ENCODE assay signal across 32 cellular contexts in the genomic region with DNA sequence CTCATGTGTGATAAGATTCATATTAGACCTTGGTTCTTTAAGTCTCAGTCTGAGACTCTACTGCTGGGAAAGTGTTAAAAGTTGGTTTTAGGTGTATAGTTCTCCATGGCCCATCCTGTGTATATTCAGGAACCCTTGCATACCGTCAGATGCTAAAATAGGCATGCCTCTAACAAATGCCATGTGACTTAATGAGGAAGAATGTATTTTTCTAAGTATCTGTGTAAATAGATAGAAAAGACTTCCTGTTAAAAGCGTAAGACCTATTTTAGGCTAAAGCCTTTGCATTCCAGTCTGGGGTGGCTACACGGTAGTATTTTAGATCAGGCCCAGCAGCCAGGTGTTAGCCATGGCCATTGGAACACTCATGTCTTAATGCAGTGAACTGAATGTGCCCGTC.
DNase-seq lines count a peak whose midpoint lies in the region; ATAC-seq, FAIRE-seq and TF ChIP-seq lines count a peak whose summit lies in the region.
"Had no signal": no experiment of that assay in that cellular context is flagged by ENCODE, and none has a peak within 500 bp of the region (broad histone marks: within the 10 kb centered on the region; RNA-seq: fewer than 3 reads in every experiment).

No MANE protein-coding gene starts in this region.

- no peak overlapping the region for H3K14ac ChIP-seq in mesenchymal stem cell (ENCODE audit: low read length in 2 of 2)

- H3K36me3 Mint-ChIP-seq in HFFc6 (ENCODE audit: low read depth) = peaks cover 44% of the 10 kb centered on the region
- H3K36me3 Mint-ChIP-seq in immature natural killer cell = peaks cover 3 to 29% (median 27%) of the 10 kb centered on the region in 3 donors

- H3K23ac ChIP-seq in mesenchymal stem cell (ENCODE audit: low read length in 2 of 2) = no peak overlapping the region

- H3K9me3 Mint-ChIP-seq in HFFc6 (peaks cover 4% of the 10 kb centered on the region; the same call in 1 of the 2 replicates), immature natural killer cell (no peaks in the 10 kb centered on the region)
- H3K9me3 Mint-ChIP-seq: activated naive CD4-positive, alpha-beta T cell treated with anti-CD3 and anti-CD28 coated beads, Interleukin-2, amount 50 U/mL, for 24 hours; T-helper 1 cell treated with Interleukin-12 subunit alpha and Interleukin-12 subunit beta and Interleukin-4 antibody, amounts not matched to agents 30 μg/mL and 1 μg/mL, for 36 hours; type B pancreatic cell had no signal

- no peak for FAIRE-seq in HTR-8/SVneo (lab: Jason Lieb, UNC)
- FAIRE-seq: A549, frontal cortex, GM18507 had no signal

- H4K8ac ChIP-seq in mesenchymal stem cell (ENCODE audit: low read length) = no peak overlapping the region

- H3K4me3 ChIP-seq in AG04449 (ENCODE audit: low read depth, low read length) = no peak overlapping the region
- H3K4me3 ChIP-seq in mesenchymal stem cell (ENCODE audit: insufficient read depth in 1 of 2, low read depth in 1 of 2, low read length in 2 of 2) = no peak overlapping the region
- H3K4me3 ChIP-seq: A549, ascending aorta, HAP-1, lower lobe of right lung, MG63, smooth muscle cell, stomach had no signal

- DNase-seq in AG04449 (ENCODE audit: low read depth, low spot score) (peak; percentile 63), HFFc6 (peak; percentile 66), mesenchymal stem cell (no peak), immature natural killer cell (no peak), NCI-H1694 treated with DMSO at 0.1 percent for 48 hours (lab: John Stamatoyannopoulos, UW) (no peak), HTR-8/SVneo (ENCODE audit: insufficient read length, low spot score) (no peak)
- DNase-seq: activated CD4-positive, alpha-beta T cell treated with anti-CD3 and anti-CD28 coated beads for 48 hours; C1 segment of cervical spinal cord; central memory CD4-positive, alpha-beta T cell; effector CD8-positive, alpha-beta T cell; hypothalamus; islet precursor cell; lower lobe of right lung; MG63; NCI-H1694; NCI-H2227 treated with DMSO at 0.1 percent for 48 hours; PC-3; SHP77 treated with DMSO at 0.1 percent for 48 hours; stimulated activated CD4-positive, alpha-beta T cell treated with anti-CD3 and anti-CD28 coated beads, Interleukin-4, amount 100 ng/mL, for 1 hour; stomach had no signal

- no peak overlapping the region for H2AFZ ChIP-seq in mesenchymal stem cell (ENCODE audit: low read depth, low read length)

- peaks cover 3 to 10% of the 10 kb centered on the region in 2 experiments for H3K36me3 ChIP-seq in mesenchymal stem cell (ENCODE audit: control insufficient read depth in 1 of 2, insufficient read depth in 2 of 2, low read depth in 1 of 2, low read length in 2 of 2)
- H3K36me3 ChIP-seq: HAP-1, lower lobe of right lung, MG63 had no signal

- no peak overlapping the region for H3K4me2 ChIP-seq in mesenchymal stem cell (ENCODE audit: low read length, poor library complexity, severe bottlenecking)
- H3K4me2 ChIP-seq: A549, smooth muscle cell had no signal

- CTCF ChIA-PET in AG04449 (lab: Yijun Ruan, JAX) = interaction anchor here (0.8 to 1.4 kb wide), 2 partner anchors 18 to 107 kb away, joined by 3 to 4 read pairs; no protein-coding TSS in a partner anchor

- peak overlapping the region; percentile 84 for H2BK15ac ChIP-seq in mesenchymal stem cell (ENCODE audit: low read depth, poor library complexity, severe bottlenecking)

- H3K27me3 Mint-ChIP-seq in HFFc6 (ENCODE audit: insufficient read depth) = no peaks in the 10 kb centered on the region
- H3K27me3 Mint-ChIP-seq in immature natural killer cell (ENCODE audit: low read depth in 3 of 3) = peaks cover 0 to 5% (median 4%) of the 10 kb centered on the region in 3 donors
- H3K27me3 Mint-ChIP-seq: activated naive CD4-positive, alpha-beta T cell treated with anti-CD3 and anti-CD28 coated beads, Interleukin-2, amount 50 U/mL, for 24 hours; type B pancreatic cell had no signal

- POLR2A ChIA-PET in AG04449 (lab: Yijun Ruan, JAX) = interaction anchor here (0.7 kb wide), 1 partner anchor 8 kb away, joined by 3 read pairs; no protein-coding TSS in a partner anchor

- peaks cover 3% of the 10 kb centered on the region for H3K4me1 ChIP-seq in mesenchymal stem cell (ENCODE audit: control insufficient read depth, insufficient read depth, low read depth, low read length)
- H3K4me1 ChIP-seq: A549, ascending aorta, HAP-1, lower lobe of right lung, stomach had no signal

- H3K27ac ChIP-seq in VCaP (peak overlapping the region; percentile 67), mesenchymal stem cell (ENCODE audit: low read length, poor library complexity, severe bottlenecking) (no peak overlapping the region)
- H3K27ac ChIP-seq: A549, lower lobe of right lung, stomach had no signal

- peaks cover 5% of the 10 kb centered on the region for H3K79me1 ChIP-seq in mesenchymal stem cell (replicated peaks; ENCODE audit: low read length, poor library complexity, severe bottlenecking)

- H2BK120ac ChIP-seq in mesenchymal stem cell (ENCODE audit: low read depth, low read length) = no peak overlapping the region

- H3K4ac ChIP-seq in mesenchymal stem cell (ENCODE audit: low read depth in 1 of 2, low read length in 2 of 2) = no peak overlapping the region

- H3K27ac Mint-ChIP-seq in HFFc6 (peak overlapping the region; percentile 88), immature natural killer cell (no peak overlapping the region)
- H3K27ac Mint-ChIP-seq: activated naive CD4-positive, alpha-beta T cell treated with anti-CD3 and anti-CD28 coated beads, Interleukin-2, amount 50 U/mL, for 24 hours; T-helper 1 cell treated with Interleukin-12 subunit alpha and Interleukin-12 subunit beta and Interleukin-4 antibody, amounts not matched to agents 30 μg/mL and 1 μg/mL, for 36 hours; type B pancreatic cell had no signal

- H3K9ac ChIP-seq in mesenchymal stem cell (ENCODE audit: low read length) = no peak overlapping the region

- H3K18ac ChIP-seq in mesenchymal stem cell (ENCODE audit: low read depth in 1 of 2, low read length in 2 of 2) = no peak overlapping the region

- no peak for TF ChIP-seq CTCF in AG04449 (IDR thresholded peaks at IDR 0.05; ENCODE audit: insufficient read depth, low read length, missing control alignments)
- TF ChIP-seq CTCF in HFFc6 (IDR thresholded peaks at IDR 0.05) = no peak
- no peak for TF ChIP-seq CTCF in VCaP (conservative IDR thresholded peaks at IDR 0.05)

- H4K91ac ChIP-seq in mesenchymal stem cell (ENCODE audit: low read length) = no peak overlapping the region

- H2BK5ac ChIP-seq in mesenchymal stem cell (ENCODE audit: low read depth, low read length, poor library complexity, severe bottlenecking) = no peak overlapping the region

- H2AK5ac ChIP-seq in mesenchymal stem cell (ENCODE audit: low read length, severe bottlenecking) = no peak overlapping the region

- no peaks in the 10 kb centered on the region for H3K9me3 ChIP-seq in mesenchymal stem cell (ENCODE audit: control insufficient read depth, low read length)
- H3K9me3 ChIP-seq: A549, ascending aorta, HAP-1, lower lobe of right lung, MG63, stomach had no signal

- peaks cover 93% of the 10 kb centered on the region for H3K4me1 Mint-ChIP-seq in HFFc6 (ENCODE audit: low read depth)
- peaks cover 30 to 36% of the 10 kb centered on the region in 2 donors for H3K4me1 Mint-ChIP-seq in immature natural killer cell

- H2BK12ac ChIP-seq in mesenchymal stem cell (ENCODE audit: low read length in 2 of 2) = no peak overlapping the region

- 57% methylated on average over 4 of the region's 4 CpGs for WGBS in mesenchymal stem cell

- peak overlapping the region; percentile 14; the same call in 1 of the 2 replicates for H3K4me3 Mint-ChIP-seq in HFFc6
- H3K4me3 Mint-ChIP-seq in immature natural killer cell = no peak overlapping the region
- H3K4me3 Mint-ChIP-seq: activated naive CD4-positive, alpha-beta T cell treated with anti-CD3 and anti-CD28 coated beads, Interleukin-2, amount 50 U/mL, for 24 hours; T-helper 1 cell treated with Interleukin-12 subunit alpha and Interleukin-12 subunit beta and Interleukin-4 antibody, amounts not matched to agents 30 μg/mL and 1 μg/mL, for 36 hours; type B pancreatic cell had no signal

- no peaks in the 10 kb centered on the region for H3K27me3 ChIP-seq in mesenchymal stem cell (ENCODE audit: control insufficient read depth in 1 of 2, insufficient read depth in 1 of 2, low read length in 2 of 2)
- H3K27me3 ChIP-seq: ascending aorta, MG63, stomach had no signal

- no peak for ATAC-seq in GM21825 (IDR thresholded peaks at IDR 0.05; ENCODE audit: unreplicated experiment)
- ATAC-seq: A549, esophagus mucosa, PC-3 had no signal

Comparison
In these comparisons a context has a peak if more than half of its experiments do, and no peak if none do; other contexts are left out.
1. DNase-seq: peak in AG04449 (single experiment) and HFFc6 (single experiment); none in mesenchymal stem cell (single experiment), immature natural killer cell (0 of 3), NCI-H1694 treated with DMSO at 0.1 percent for 48 hours (single experiment) and HTR-8/SVneo (single experiment).